ENCODE assay signal across 1 cellular context in the genomic region with DNA sequence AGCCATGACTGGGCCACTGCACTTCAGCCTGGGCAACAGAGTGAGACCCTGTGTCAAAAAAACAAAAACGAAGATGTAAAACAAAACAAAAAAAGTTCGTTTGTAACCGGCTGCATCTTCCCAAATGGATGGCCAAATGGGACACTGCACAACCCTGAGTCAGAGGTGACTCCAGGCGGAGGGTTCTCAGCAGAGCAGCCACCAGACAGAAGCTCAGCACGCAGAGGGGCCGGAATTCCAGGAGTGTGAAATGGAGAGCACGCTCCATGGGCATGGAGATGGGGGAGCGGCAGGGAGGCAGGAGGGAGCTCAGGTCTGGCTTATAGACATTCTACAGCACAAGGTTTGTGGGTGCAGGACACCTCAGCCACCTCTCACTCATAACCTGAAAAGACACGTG.
TF ChIP-seq lines count a peak whose summit lies in the region.

No MANE protein-coding gene starts in this region.

TF ChIP-seq in HepG2, 621 proteins besides CTCF, POLR2A, EP300 and RAD21:
- TF ChIP-seq, protein P1, sequence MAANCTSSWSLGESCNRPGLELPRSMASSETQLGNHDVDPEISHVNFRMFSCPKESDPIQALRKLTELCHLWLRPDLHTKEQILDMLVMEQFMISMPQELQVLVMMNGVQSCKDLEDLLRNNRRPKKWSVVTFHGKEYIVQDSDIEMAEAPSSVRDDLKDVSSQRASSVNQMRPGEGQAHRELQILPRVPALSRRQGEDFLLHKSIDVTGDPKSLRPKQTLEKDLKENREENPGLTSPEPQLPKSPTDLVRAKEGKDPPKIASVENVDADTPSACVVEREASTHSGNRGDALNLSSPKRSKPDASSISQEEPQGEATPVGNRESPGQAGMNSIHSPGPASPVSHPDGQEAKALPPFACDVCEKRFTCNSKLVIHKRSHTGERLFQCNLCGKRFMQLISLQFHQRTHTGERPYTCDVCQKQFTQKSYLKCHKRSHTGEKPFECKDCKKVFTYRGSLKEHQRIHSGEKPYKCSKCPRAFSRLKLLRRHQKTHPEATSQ (CRISPR knock-in tag; IDR thresholded peaks at IDR 0.05; ENCODE audit: borderline replicate concordance) = no peak
- TF ChIP-seq, protein P2, sequence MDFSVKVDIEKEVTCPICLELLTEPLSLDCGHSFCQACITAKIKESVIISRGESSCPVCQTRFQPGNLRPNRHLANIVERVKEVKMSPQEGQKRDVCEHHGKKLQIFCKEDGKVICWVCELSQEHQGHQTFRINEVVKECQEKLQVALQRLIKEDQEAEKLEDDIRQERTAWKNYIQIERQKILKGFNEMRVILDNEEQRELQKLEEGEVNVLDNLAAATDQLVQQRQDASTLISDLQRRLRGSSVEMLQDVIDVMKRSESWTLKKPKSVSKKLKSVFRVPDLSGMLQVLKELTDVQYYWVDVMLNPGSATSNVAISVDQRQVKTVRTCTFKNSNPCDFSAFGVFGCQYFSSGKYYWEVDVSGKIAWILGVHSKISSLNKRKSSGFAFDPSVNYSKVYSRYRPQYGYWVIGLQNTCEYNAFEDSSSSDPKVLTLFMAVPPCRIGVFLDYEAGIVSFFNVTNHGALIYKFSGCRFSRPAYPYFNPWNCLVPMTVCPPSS (IDR thresholded peaks at IDR 0.05) = no peak
- TF ChIP-seq, protein P3, sequence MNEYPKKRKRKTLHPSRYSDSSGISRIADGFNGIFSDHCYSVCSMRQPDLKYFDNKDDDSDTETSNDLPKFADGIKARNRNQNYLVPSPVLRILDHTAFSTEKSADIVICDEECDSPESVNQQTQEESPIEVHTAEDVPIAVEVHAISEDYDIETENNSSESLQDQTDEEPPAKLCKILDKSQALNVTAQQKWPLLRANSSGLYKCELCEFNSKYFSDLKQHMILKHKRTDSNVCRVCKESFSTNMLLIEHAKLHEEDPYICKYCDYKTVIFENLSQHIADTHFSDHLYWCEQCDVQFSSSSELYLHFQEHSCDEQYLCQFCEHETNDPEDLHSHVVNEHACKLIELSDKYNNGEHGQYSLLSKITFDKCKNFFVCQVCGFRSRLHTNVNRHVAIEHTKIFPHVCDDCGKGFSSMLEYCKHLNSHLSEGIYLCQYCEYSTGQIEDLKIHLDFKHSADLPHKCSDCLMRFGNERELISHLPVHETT (CRISPR knock-in tag; conservative IDR thresholded peaks at IDR 0.05) = no peak
- TF ChIP-seq MYNN (CRISPR knock-in tag; IDR thresholded peaks at IDR 0.05; ENCODE audit: low read depth) = no peak
- TF ChIP-seq, protein P4, sequence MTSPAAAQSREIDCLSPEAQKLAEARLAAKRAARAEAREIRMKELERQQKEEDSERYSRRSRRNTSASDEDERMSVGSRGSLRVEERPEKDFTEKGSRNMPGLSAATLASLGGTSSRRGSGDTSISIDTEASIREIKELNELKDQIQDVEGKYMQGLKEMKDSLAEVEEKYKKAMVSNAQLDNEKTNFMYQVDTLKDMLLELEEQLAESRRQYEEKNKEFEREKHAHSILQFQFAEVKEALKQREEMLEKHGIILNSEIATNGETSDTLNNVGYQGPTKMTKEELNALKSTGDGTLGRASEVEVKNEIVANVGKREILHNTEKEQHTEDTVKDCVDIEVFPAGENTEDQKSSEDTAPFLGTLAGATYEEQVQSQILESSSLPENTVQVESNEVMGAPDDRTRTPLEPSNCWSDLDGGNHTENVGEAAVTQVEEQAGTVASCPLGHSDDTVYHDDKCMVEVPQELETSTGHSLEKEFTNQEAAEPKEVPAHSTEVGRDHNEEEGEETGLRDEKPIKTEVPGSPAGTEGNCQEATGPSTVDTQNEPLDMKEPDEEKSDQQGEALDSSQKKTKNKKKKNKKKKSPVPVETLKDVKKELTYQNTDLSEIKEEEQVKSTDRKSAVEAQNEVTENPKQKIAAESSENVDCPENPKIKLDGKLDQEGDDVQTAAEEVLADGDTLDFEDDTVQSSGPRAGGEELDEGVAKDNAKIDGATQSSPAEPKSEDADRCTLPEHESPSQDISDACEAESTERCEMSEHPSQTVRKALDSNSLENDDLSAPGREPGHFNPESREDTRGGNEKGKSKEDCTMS (CRISPR knock-in tag; conservative IDR thresholded peaks at IDR 0.05) = no peak
- no peak for TF ChIP-seq MEIS1 (CRISPR knock-in tag; IDR thresholded peaks at IDR 0.05; ENCODE audit: borderline replicate concordance)
- TF ChIP-seq ZNF317 (CRISPR knock-in tag; IDR thresholded peaks at IDR 0.05) = no peak
- TF ChIP-seq TBX2 (CRISPR knock-in tag; IDR thresholded peaks at IDR 0.05; ENCODE audit: borderline replicate concordance) = no peak
- no peak for TF ChIP-seq HDAC2 (CRISPR knock-in tag; IDR thresholded peaks at IDR 0.05)
- no peak for TF ChIP-seq FOXC1 (CRISPR knock-in tag; IDR thresholded peaks at IDR 0.05; ENCODE audit: borderline replicate concordance)
- no peak for TF ChIP-seq ZNF205 (CRISPR knock-in tag; IDR thresholded peaks at IDR 0.05)
- TF ChIP-seq ZNF557 (CRISPR knock-in tag; IDR thresholded peaks at IDR 0.05) = no peak
- TF ChIP-seq ELF3 (CRISPR knock-in tag; IDR thresholded peaks at IDR 0.05) = no peak
- TF ChIP-seq RFX5 (IDR thresholded peaks at IDR 0.05; ENCODE audit: low read depth, low read length) = no peak
- TF ChIP-seq, protein P5, sequence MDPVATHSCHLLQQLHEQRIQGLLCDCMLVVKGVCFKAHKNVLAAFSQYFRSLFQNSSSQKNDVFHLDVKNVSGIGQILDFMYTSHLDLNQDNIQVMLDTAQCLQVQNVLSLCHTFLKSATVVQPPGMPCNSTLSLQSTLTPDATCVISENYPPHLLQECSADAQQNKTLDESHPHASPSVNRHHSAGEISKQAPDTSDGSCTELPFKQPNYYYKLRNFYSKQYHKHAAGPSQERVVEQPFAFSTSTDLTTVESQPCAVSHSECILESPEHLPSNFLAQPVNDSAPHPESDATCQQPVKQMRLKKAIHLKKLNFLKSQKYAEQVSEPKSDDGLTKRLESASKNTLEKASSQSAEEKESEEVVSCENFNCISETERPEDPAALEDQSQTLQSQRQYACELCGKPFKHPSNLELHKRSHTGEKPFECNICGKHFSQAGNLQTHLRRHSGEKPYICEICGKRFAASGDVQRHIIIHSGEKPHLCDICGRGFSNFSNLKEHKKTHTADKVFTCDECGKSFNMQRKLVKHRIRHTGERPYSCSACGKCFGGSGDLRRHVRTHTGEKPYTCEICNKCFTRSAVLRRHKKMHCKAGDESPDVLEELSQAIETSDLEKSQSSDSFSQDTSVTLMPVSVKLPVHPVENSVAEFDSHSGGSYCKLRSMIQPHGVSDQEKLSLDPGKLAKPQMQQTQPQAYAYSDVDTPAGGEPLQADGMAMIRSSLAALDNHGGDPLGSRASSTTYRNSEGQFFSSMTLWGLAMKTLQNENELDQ (CRISPR knock-in tag; IDR thresholded peaks at IDR 0.05; ENCODE audit: borderline replicate concordance) = no peak
- TF ChIP-seq, protein P6, sequence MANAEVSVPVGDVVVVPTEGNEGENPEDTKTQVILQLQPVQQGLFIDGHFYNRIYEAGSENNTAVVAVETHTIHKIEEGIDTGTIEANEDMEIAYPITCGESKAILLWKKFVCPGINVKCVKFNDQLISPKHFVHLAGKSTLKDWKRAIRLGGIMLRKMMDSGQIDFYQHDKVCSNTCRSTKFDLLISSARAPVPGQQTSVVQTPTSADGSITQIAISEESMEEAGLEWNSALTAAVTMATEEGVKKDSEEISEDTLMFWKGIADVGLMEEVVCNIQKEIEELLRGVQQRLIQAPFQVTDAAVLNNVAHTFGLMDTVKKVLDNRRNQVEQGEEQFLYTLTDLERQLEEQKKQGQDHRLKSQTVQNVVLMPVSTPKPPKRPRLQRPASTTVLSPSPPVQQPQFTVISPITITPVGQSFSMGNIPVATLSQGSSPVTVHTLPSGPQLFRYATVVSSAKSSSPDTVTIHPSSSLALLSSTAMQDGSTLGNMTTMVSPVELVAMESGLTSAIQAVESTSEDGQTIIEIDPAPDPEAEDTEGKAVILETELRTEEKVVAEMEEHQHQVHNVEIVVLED (CRISPR knock-in tag; IDR thresholded peaks at IDR 0.05; ENCODE audit: borderline replicate concordance) = no peak
